ENCODE assay signal across 29 cellular contexts in genomic region chr4:169372791-169373190, GRCh38.
"Had no signal": no experiment of that assay in that cellular context is flagged by ENCODE, and none has a peak within 500 bp of the region (broad histone marks: within the 10 kb centered on the region; RNA-seq: fewer than 3 reads in every experiment).

No MANE protein-coding gene starts in this region.

- H3K27me3 ChIP-seq: esophagus squamous epithelium, gastrocnemius medialis, ovary, sigmoid colon, tibial nerve had no signal

- H3K4me3 ChIP-seq: esophagus squamous epithelium, gastrocnemius medialis, ovary, prostate gland, sigmoid colon, tibial nerve had no signal

- H3K36me3 ChIP-seq: esophagus squamous epithelium, gastrocnemius medialis, ovary, prostate gland, sigmoid colon, tibial nerve had no signal

- H3K27me3 Mint-ChIP-seq: activated CD4-positive, alpha-beta memory T cell treated with anti-CD3 and anti-CD28 coated beads for 36 hours; activated CD4-positive, alpha-beta T cell treated with anti-CD3 and anti-CD28 coated beads, Interleukin-2, amount 10 ng/mL, durations not matched to agents 24 days and 14 days; activated T-cell treated with anti-CD3 and anti-CD28 coated beads, Interleukin-2, amount 50 U/mL, for 24 hours; memory B cell; naive thymus-derived CD4-positive, alpha-beta T cell; stimulated activated naive CD8-positive, alpha-beta T cell treated with anti-CD3 and anti-CD28 coated beads, Interleukin-15, amount 100 ng/mL, for 72 hours had no signal

- H3K4me1 ChIP-seq: esophagus squamous epithelium, gastrocnemius medialis, prostate gland, sigmoid colon, tibial nerve had no signal

- H3K4me1 Mint-ChIP-seq: activated CD4-positive, alpha-beta T cell treated with anti-CD3 and anti-CD28 coated beads, Interleukin-2, amount 10 ng/mL, durations not matched to agents 24 days and 14 days; activated naive CD4-positive, alpha-beta T cell treated with anti-CD3 and anti-CD28 coated beads, Interleukin-2, amount 10 ng/mL, durations not matched to agents 7 days and 5 days; memory B cell; naive thymus-derived CD4-positive, alpha-beta T cell; stimulated activated effector memory CD8-positive, alpha-beta T cell treated with anti-CD3 and anti-CD28 coated beads, Interleukin-12 subunit alpha, Interleukin-12 subunit beta, amount 100 ng/mL, for 72 hours; stimulated activated naive CD8-positive, alpha-beta T cell treated with anti-CD3 and anti-CD28 coated beads, Interleukin-15, amount 100 ng/mL, for 72 hours had no signal

- H3K36me3 Mint-ChIP-seq: activated naive CD4-positive, alpha-beta T cell treated with anti-CD3 and anti-CD28 coated beads, Interleukin-2, amount 10 ng/mL, durations not matched to agents 7 days and 5 days; stimulated activated effector memory CD8-positive, alpha-beta T cell treated with anti-CD3 and anti-CD28 coated beads, Interleukin-12 subunit alpha, Interleukin-12 subunit beta, amount 100 ng/mL, for 72 hours had no signal

- H3K9me3 ChIP-seq: ovary, prostate gland had no signal

- H3K27ac ChIP-seq: epithelial cell of prostate, esophagus squamous epithelium, gastrocnemius medialis, ovary, prostate gland, sigmoid colon had no signal

- ATAC-seq: gastrocnemius medialis; left colon; naive thymus-derived CD4-positive, alpha-beta T cell; stimulated activated effector memory CD8-positive, alpha-beta T cell treated with anti-CD3 and anti-CD28 coated beads, Interleukin-12 subunit alpha, Interleukin-12 subunit beta, amount 100 ng/mL, for 72 hours; stimulated activated naive CD8-positive, alpha-beta T cell treated with anti-CD3 and anti-CD28 coated beads, Interleukin-15, amount 100 ng/mL, for 72 hours had no signal

- H3K4me3 Mint-ChIP-seq: activated CD4-positive, alpha-beta memory T cell treated with anti-CD3 and anti-CD28 coated beads for 36 hours; activated CD4-positive, alpha-beta T cell treated with anti-CD3 and anti-CD28 coated beads, Interleukin-2, amount 10 ng/mL, durations not matched to agents 24 days and 14 days; activated naive CD4-positive, alpha-beta T cell treated with anti-CD3 and anti-CD28 coated beads, Interleukin-2, amount 10 ng/mL, durations not matched to agents 7 days and 5 days; activated T-cell treated with anti-CD3 and anti-CD28 coated beads, Interleukin-2, amount 50 U/mL, for 24 hours; memory B cell; naive thymus-derived CD4-positive, alpha-beta T cell; stimulated activated effector memory CD8-positive, alpha-beta T cell treated with anti-CD3 and anti-CD28 coated beads, Interleukin-12 subunit alpha, Interleukin-12 subunit beta, amount 100 ng/mL, for 72 hours; stimulated activated naive CD8-positive, alpha-beta T cell treated with anti-CD3 and anti-CD28 coated beads, Interleukin-15, amount 100 ng/mL, for 72 hours had no signal

- FAIRE-seq: kidney, small intestine had no signal

- H3K27ac Mint-ChIP-seq: activated CD4-positive, alpha-beta memory T cell treated with anti-CD3 and anti-CD28 coated beads for 36 hours; activated CD4-positive, alpha-beta T cell treated with anti-CD3 and anti-CD28 coated beads, Interleukin-2, amount 10 ng/mL, durations not matched to agents 24 days and 14 days; activated naive CD4-positive, alpha-beta T cell treated with anti-CD3 and anti-CD28 coated beads, Interleukin-2, amount 10 ng/mL, durations not matched to agents 7 days and 5 days; activated T-cell treated with anti-CD3 and anti-CD28 coated beads, Interleukin-2, amount 50 U/mL, for 24 hours; memory B cell; naive thymus-derived CD4-positive, alpha-beta T cell; stimulated activated effector memory CD8-positive, alpha-beta T cell treated with anti-CD3 and anti-CD28 coated beads, Interleukin-12 subunit alpha, Interleukin-12 subunit beta, amount 100 ng/mL, for 72 hours; stimulated activated naive CD8-positive, alpha-beta T cell treated with anti-CD3 and anti-CD28 coated beads, Interleukin-15, amount 100 ng/mL, for 72 hours had no signal

- DNase-seq: activated CD4-positive, alpha-beta memory T cell treated with anti-CD3 and anti-CD28 coated beads for 36 hours; activated CD4-positive, alpha-beta T cell treated with anti-CD3 and anti-CD28 coated beads, Interleukin-2, amount 10 ng/mL, durations not matched to agents 24 days and 14 days; activated CD4-positive, CD25-positive, alpha-beta regulatory T cell treated with anti-CD3 and anti-CD28 coated beads, Interleukin-2, amount 50 U/mL, for 72 hours; activated CD8-positive, alpha-beta memory T cell treated with anti-CD3 and anti-CD28 coated beads, Interleukin-2, amount 50 U/mL, for 48 hours; activated gamma-delta T cell; activated naive CD4-positive, alpha-beta T cell treated with anti-CD3 and anti-CD28 coated beads, Interleukin-2, amount 10 ng/mL, durations not matched to agents 7 days and 5 days; activated T-cell treated with anti-CD3 and anti-CD28 coated beads, Interleukin-2, amount 50 U/mL, for 24 hours; amniotic stem cell; central memory CD4-positive, alpha-beta T cell; effector CD4-positive, alpha-beta T cell; esophagus squamous epithelium; gastrocnemius medialis; head of caudate nucleus; hippocampal formation; kidney; left colon; midbrain; naive thymus-derived CD4-positive, alpha-beta T cell; ovary; sigmoid colon; small intestine; stimulated activated CD4-positive, alpha-beta T cell treated with anti-CD3 and anti-CD28 coated beads, Interleukin-4, amount 100 ng/mL, for 24 hours; stimulated activated naive CD8-positive, alpha-beta T cell treated with anti-CD3 and anti-CD28 coated beads, Interleukin-15, amount 100 ng/mL, for 72 hours; T-helper 2 cell had no signal
